In the genomic region with DNA sequence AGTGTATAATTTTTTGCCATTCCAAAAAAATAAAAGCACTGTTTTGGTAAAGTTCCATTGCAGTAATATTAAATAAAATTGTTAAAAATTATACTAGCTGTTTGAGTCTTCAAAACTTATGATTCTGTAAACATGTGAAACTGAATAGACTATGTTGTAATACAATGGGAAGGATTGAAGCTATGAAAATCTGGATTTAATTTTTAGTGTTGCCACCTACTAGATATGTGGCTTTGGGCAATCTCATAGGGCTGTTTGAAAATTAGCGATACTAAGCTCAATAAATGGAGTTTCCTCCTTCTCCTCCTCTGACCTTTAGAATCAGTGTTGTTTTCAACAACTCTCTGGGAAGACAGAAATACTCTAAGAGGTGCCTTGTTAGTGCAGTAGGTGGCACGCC, we compare ENCODE assay signal across 23 cellular contexts. TPM values are rescaled to one million over a fixed set of nuclear protein-coding genes. Genes with fewer than 3 reads are reported as not detected.
DNase-seq lines count a peak whose midpoint lies in the region; ATAC-seq and TF ChIP-seq lines count a peak whose summit lies in the region.
"Had no signal": no experiment of that assay in that cellular context is flagged by ENCODE, and none has a peak within 500 bp of the region (broad histone marks: within the 10 kb centered on the region; RNA-seq: fewer than 3 reads in every experiment).

No MANE protein-coding gene starts in this region.

- peaks cover 54% of the 10 kb centered on the region for H3K4me1 ChIP-seq in Loucy (ENCODE audit: insufficient read depth, low read length, poor library complexity, severe bottlenecking)
- peaks cover 25% of the 10 kb centered on the region for H3K4me1 ChIP-seq in neural progenitor cell

- H3K79me2 ChIP-seq in Loucy (ENCODE audit: insufficient read depth, low read length) (peaks cover 85% of the 10 kb centered on the region), neural progenitor cell (ENCODE audit: low read depth) (peaks cover 94% of the 10 kb centered on the region)

- no peak overlapping the region for H3K9ac ChIP-seq in Loucy (ENCODE audit: low read depth, low read length, poor library complexity, severe bottlenecking)
- H3K9ac ChIP-seq in neural progenitor cell = no peak overlapping the region

- no peaks in the 10 kb centered on the region for H3F3A ChIP-seq in Loucy (ENCODE audit: low read depth)
- peaks cover 8% of the 10 kb centered on the region for H3F3A ChIP-seq in neural progenitor cell (ENCODE audit: low read depth)

- peaks cover 0 to 49% (median 12%) of the 10 kb centered on the region in 5 experiments for H3K9me3 Mint-ChIP-seq in brain
- H3K9me3 Mint-ChIP-seq in neural progenitor cell = peaks cover 35% of the 10 kb centered on the region
- H3K9me3 Mint-ChIP-seq: CD8-positive, alpha-beta memory T cell; GM23338 had no signal

- H3K4me3 Mint-ChIP-seq in brain = peak overlapping the region in 4 of 5 experiments; percentile 13 to 69 (median 26)
- H3K4me3 Mint-ChIP-seq in neural progenitor cell = peak overlapping the region; percentile 35
- H3K4me3 Mint-ChIP-seq: GM23338 had no signal

- H3K27me3 ChIP-seq in Loucy (ENCODE audit: insufficient read depth, low read length, poor library complexity, severe bottlenecking) (no peaks in the 10 kb centered on the region), neural progenitor cell (no peaks in the 10 kb centered on the region)
- H3K27me3 ChIP-seq: MG63, SJCRH30 had no signal

- H3K36me3 Mint-ChIP-seq in brain (peaks cover 78% of the 10 kb centered on the region), neural progenitor cell (peaks cover 56% of the 10 kb centered on the region)

- peak overlapping the region; percentile 55 for H3K4me3 ChIP-seq in Loucy (ENCODE audit: low read length, poor library complexity, severe bottlenecking)
- no peak overlapping the region for H3K4me3 ChIP-seq in neural progenitor cell
- H3K4me3 ChIP-seq: GM23338, HAP-1, MG63, SJCRH30 had no signal

- H3K27ac Mint-ChIP-seq in brain = no peak overlapping the region
- no peak overlapping the region for H3K27ac Mint-ChIP-seq in neural progenitor cell
- H3K27ac Mint-ChIP-seq: GM23338 had no signal

- ATAC-seq in HG03460 (IDR thresholded peaks at IDR 0.05; ENCODE audit: unreplicated experiment) = no peak
- ATAC-seq: GM23338 had no signal

- peak overlapping the region; percentile 66 for H3K4me2 ChIP-seq in Loucy (ENCODE audit: low read depth, low read length, poor library complexity, severe bottlenecking)
- no peak overlapping the region for H3K4me2 ChIP-seq in neural progenitor cell
- H3K4me2 ChIP-seq: GM23338 had no signal

- TF ChIP-seq CTCF in Loucy (conservative IDR thresholded peaks at IDR 0.05; ENCODE audit: low read length) = no peak
- TF ChIP-seq CTCF in brain (conservative IDR thresholded peaks at IDR 0.05) = no peak
- no peak for TF ChIP-seq CTCF in neural progenitor cell (IDR thresholded peaks at IDR 0.05)

- H3K27me3 Mint-ChIP-seq in brain (no peaks in the 10 kb centered on the region), neural progenitor cell (ENCODE audit: insufficient read depth, low read depth) (no peaks in the 10 kb centered on the region)
- H3K27me3 Mint-ChIP-seq: CD8-positive, alpha-beta memory T cell had no signal

- no peak overlapping the region for H2AFZ ChIP-seq in Loucy (ENCODE audit: low read length)
- H2AFZ ChIP-seq in neural progenitor cell (replicated peaks) = no peak overlapping the region
- H2AFZ ChIP-seq: GM23338 had no signal

- H3K4me1 Mint-ChIP-seq in brain (peaks cover 72% of the 10 kb centered on the region), neural progenitor cell (peaks cover 15% of the 10 kb centered on the region)

- H4K20me1 ChIP-seq in Loucy (ENCODE audit: insufficient read depth, low read length, poor library complexity, severe bottlenecking) (peaks cover 66% of the 10 kb centered on the region), neural progenitor cell (ENCODE audit: low read depth) (peaks cover 40% of the 10 kb centered on the region)

- no peaks in the 10 kb centered on the region for H3K9me2 ChIP-seq in Loucy (replicated peaks; ENCODE audit: low read depth, low read length)

- H3K36me3 ChIP-seq in Loucy (ENCODE audit: insufficient read depth, low read length) (no peaks in the 10 kb centered on the region), neural progenitor cell (peaks cover 3% of the 10 kb centered on the region)

- H3K27ac ChIP-seq in neural progenitor cell = no peak overlapping the region
- H3K27ac ChIP-seq: SJCRH30 had no signal

- DNase-seq in neural progenitor cell (ENCODE audit: low spot score) (no peak), foreskin melanocyte (no peak)
- DNase-seq in activated T-cell treated with anti-CD3 and anti-CD28 coated beads, Interleukin-2, amount 50 U/mL, for 48 hours = no peak
- no peak for DNase-seq in activated CD4-positive, CD25-positive, alpha-beta regulatory T cell (lab: John Stamatoyannopoulos, UW)
- DNase-seq: AML-193; C1 segment of cervical spinal cord; Calu3; CD8-positive, alpha-beta memory T cell; DMS153; Kasumi-1; MG63; NCI-H1048; NCI-H1417 treated with DMSO at 0.1 percent for 48 hours; NCI-H187; NCI-H446; NCI-H526; OCI-M1; SJCRH30 had no signal

- H3K9me3 ChIP-seq in Loucy (ENCODE audit: insufficient read depth, low read depth, low read length) (no peaks in the 10 kb centered on the region), neural progenitor cell (ENCODE audit: low read depth) (no peaks in the 10 kb centered on the region)
- H3K9me3 ChIP-seq: HAP-1, SJCRH30 had no signal

RNA-seq across cellular contexts. Expression of a gene that starts 4.5 kb away (rescaled TPM):
- polyA plus RNA-seq in brain (ENCODE audit: insufficient read depth, low read depth, low replicate concordance) = 35.9 TPM
- total RNA-seq in neural progenitor cell (ENCODE audit: low replicate concordance) = 29.3 and 58.8 TPM in 2 replicates
